2 cellular contexts compared by ENCODE assay signal in the genomic region with DNA sequence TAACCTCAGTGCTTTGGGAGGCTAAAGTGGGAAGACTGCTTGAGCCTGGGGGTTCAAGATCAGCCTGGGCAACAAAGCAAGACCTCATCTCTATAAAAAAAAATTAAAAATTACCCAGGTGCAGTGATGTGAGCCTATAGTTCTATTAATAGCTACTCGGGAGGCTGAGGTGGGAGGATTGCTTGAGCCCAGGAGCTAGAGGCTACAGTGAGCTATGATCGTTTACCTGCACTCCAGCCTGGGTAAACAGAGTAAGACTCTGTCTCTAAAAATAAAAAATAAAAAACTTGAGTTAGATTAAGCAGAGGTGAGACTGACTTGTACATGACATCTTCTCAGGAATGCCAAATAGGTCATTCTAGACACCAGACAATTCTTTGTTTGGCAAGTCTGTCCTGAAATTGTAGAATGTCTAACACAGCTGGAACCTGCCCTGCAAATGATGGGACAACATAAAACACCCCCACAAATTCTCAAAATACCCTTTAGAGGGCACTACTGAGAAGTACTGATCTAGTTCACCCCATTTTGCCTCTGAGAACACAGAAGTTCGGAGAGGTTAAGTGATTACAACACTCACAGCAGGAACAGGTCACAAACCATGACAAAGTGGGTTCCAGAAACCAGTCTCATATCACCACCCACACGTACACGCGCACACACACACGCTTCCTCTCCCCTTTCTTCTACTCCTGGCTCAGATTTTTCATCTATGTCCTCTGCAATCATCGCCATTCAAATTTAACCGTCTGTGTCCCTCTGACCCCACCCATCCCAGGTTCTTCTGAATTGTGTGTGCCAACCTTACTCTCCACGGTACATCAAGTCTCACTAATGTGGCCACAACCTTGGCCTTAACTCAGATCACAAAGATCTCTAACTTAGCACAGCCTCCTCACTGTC.
TF ChIP-seq lines count a peak whose summit lies in the region.

No MANE protein-coding gene starts in this region.

TF ChIP-seq in PFSK-1, 5 proteins besides CTCF, POLR2A, EP300 and RAD21 (continued from another document):
- TF ChIP-seq, protein P1, sequence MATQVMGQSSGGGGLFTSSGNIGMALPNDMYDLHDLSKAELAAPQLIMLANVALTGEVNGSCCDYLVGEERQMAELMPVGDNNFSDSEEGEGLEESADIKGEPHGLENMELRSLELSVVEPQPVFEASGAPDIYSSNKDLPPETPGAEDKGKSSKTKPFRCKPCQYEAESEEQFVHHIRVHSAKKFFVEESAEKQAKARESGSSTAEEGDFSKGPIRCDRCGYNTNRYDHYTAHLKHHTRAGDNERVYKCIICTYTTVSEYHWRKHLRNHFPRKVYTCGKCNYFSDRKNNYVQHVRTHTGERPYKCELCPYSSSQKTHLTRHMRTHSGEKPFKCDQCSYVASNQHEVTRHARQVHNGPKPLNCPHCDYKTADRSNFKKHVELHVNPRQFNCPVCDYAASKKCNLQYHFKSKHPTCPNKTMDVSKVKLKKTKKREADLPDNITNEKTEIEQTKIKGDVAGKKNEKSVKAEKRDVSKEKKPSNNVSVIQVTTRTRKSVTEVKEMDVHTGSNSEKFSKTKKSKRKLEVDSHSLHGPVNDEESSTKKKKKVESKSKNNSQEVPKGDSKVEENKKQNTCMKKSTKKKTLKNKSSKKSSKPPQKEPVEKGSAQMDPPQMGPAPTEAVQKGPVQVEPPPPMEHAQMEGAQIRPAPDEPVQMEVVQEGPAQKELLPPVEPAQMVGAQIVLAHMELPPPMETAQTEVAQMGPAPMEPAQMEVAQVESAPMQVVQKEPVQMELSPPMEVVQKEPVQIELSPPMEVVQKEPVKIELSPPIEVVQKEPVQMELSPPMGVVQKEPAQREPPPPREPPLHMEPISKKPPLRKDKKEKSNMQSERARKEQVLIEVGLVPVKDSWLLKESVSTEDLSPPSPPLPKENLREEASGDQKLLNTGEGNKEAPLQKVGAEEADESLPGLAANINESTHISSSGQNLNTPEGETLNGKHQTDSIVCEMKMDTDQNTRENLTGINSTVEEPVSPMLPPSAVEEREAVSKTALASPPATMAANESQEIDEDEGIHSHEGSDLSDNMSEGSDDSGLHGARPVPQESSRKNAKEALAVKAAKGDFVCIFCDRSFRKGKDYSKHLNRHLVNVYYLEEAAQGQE (IDR thresholded peaks at IDR 0.05; ENCODE audit: insufficient read depth in 1 of 2, low read depth in 2 of 2, low read length in 2 of 2), result no peak
TF ChIP-seq in PFSK-1: peak in this region for 1.

TF ChIP-seq in HepG2, 621 proteins besides CTCF, POLR2A, EP300 and RAD21 (continued from another document and continues in another):
- TF ChIP-seq SAP130 (CRISPR knock-in tag; IDR thresholded peaks at IDR 0.05; ENCODE audit: low read depth), result no peak
- TF ChIP-seq ZNF567 (CRISPR knock-in tag; IDR thresholded peaks at IDR 0.05; ENCODE audit: borderline replicate concordance), result 0 out of 2 replicates have a peak, but pooled peaks have one; percentile 14
- TF ChIP-seq HMG20B (CRISPR knock-in tag; conservative IDR thresholded peaks at IDR 0.05), result no peak
- TF ChIP-seq, protein P2, sequence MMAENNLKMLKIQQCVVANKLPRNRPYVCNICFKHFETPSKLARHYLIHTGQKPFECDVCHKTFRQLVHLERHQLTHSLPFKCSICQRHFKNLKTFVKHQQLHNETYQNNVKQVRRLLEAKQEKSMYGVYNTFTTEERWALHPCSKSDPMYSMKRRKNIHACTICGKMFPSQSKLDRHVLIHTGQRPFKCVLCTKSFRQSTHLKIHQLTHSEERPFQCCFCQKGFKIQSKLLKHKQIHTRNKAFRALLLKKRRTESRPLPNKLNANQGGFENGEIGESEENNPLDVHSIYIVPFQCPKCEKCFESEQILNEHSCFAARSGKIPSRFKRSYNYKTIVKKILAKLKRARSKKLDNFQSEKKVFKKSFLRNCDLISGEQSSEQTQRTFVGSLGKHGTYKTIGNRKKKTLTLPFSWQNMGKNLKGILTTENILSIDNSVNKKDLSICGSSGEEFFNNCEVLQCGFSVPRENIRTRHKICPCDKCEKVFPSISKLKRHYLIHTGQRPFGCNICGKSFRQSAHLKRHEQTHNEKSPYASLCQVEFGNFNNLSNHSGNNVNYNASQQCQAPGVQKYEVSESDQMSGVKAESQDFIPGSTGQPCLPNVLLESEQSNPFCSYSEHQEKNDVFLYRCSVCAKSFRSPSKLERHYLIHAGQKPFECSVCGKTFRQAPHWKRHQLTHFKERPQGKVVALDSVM (CRISPR knock-in tag; IDR thresholded peaks at IDR 0.05), result peak; percentile 96
- 0 out of 2 replicates have a peak, but pooled peaks have one; percentile 63 for TF ChIP-seq ZNF556 (CRISPR knock-in tag; IDR thresholded peaks at IDR 0.05; ENCODE audit: borderline replicate concordance)
- TF ChIP-seq SMC3 (IDR thresholded peaks at IDR 0.05; ENCODE audit: low read length), result peak; percentile 46; the same call in 1 of the 2 replicates
- TF ChIP-seq JUN (CRISPR knock-in tag; IDR thresholded peaks at IDR 0.05), result no peak
- TF ChIP-seq, protein P3, sequence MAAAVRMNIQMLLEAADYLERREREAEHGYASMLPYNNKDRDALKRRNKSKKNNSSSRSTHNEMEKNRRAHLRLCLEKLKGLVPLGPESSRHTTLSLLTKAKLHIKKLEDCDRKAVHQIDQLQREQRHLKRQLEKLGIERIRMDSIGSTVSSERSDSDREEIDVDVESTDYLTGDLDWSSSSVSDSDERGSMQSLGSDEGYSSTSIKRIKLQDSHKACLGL (CRISPR knock-in tag; IDR thresholded peaks at IDR 0.05), result no peak
- no peak for TF ChIP-seq HNRNPH1 (optimal IDR thresholded peaks at IDR 0.05; ENCODE audit: low read depth, low read length)
- no peak for TF ChIP-seq ASH2L (IDR thresholded peaks at IDR 0.05; ENCODE audit: insufficient read length, low read depth, low read length)
- no peak for TF ChIP-seq ZNF234 (CRISPR knock-in tag; conservative IDR thresholded peaks at IDR 0.05)
- TF ChIP-seq ZNF772 (CRISPR knock-in tag; IDR thresholded peaks at IDR 0.05), result no peak
- TF ChIP-seq ZNF331 (CRISPR knock-in tag; IDR thresholded peaks at IDR 0.05), result 0 out of 2 replicates have a peak, but pooled peaks have one; percentile 10
- no peak for TF ChIP-seq ZNF83 (CRISPR knock-in tag; IDR thresholded peaks at IDR 0.05; ENCODE audit: borderline replicate concordance)
- no peak for TF ChIP-seq MTF1 (CRISPR knock-in tag; IDR thresholded peaks at IDR 0.05)
- TF ChIP-seq, protein P4, sequence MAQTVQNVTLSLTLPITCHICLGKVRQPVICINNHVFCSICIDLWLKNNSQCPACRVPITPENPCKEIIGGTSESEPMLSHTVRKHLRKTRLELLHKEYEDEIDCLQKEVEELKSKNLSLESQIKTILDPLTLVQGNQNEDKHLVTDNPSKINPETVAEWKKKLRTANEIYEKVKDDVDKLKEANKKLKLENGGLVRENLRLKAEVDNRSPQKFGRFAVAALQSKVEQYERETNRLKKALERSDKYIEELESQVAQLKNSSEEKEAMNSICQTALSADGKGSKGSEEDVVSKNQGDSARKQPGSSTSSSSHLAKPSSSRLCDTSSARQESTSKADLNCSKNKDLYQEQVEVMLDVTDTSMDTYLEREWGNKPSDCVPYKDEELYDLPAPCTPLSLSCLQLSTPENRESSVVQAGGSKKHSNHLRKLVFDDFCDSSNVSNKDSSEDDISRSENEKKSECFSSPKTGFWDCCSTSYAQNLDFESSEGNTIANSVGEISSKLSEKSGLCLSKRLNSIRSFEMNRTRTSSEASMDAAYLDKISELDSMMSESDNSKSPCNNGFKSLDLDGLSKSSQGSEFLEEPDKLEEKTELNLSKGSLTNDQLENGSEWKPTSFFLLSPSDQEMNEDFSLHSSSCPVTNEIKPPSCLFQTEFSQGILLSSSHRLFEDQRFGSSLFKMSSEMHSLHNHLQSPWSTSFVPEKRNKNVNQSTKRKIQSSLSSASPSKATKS (CRISPR knock-in tag; IDR thresholded peaks at IDR 0.05), result no peak
- TF ChIP-seq ZBTB38 (CRISPR knock-in tag; IDR thresholded peaks at IDR 0.05), result 0 out of 2 replicates have a peak, but pooled peaks have one; percentile 49
- no peak for TF ChIP-seq RBFOX2 (IDR thresholded peaks at IDR 0.05; ENCODE audit: low read depth, low read length)
- peak; percentile 84 for TF ChIP-seq ZNF740 (CRISPR knock-in tag; IDR thresholded peaks at IDR 0.05)
- TF ChIP-seq ETV6 (CRISPR knock-in tag; conservative IDR thresholded peaks at IDR 0.05), result no peak
- no peak for TF ChIP-seq ZBED4 (CRISPR knock-in tag; IDR thresholded peaks at IDR 0.05; ENCODE audit: borderline replicate concordance)
- no peak for TF ChIP-seq RARA (CRISPR knock-in tag; IDR thresholded peaks at IDR 0.05)
- no peak for TF ChIP-seq ZNF224 (CRISPR knock-in tag; IDR thresholded peaks at IDR 0.05)
- no peak for TF ChIP-seq PTBP1 (IDR thresholded peaks at IDR 0.05; ENCODE audit: low read depth, low read length, poor library complexity, severe bottlenecking)
- TF ChIP-seq ZFY (CRISPR knock-in tag; IDR thresholded peaks at IDR 0.05), result peak; percentile 44; the same call in 1 of the 2 replicates
- TF ChIP-seq, protein P5, sequence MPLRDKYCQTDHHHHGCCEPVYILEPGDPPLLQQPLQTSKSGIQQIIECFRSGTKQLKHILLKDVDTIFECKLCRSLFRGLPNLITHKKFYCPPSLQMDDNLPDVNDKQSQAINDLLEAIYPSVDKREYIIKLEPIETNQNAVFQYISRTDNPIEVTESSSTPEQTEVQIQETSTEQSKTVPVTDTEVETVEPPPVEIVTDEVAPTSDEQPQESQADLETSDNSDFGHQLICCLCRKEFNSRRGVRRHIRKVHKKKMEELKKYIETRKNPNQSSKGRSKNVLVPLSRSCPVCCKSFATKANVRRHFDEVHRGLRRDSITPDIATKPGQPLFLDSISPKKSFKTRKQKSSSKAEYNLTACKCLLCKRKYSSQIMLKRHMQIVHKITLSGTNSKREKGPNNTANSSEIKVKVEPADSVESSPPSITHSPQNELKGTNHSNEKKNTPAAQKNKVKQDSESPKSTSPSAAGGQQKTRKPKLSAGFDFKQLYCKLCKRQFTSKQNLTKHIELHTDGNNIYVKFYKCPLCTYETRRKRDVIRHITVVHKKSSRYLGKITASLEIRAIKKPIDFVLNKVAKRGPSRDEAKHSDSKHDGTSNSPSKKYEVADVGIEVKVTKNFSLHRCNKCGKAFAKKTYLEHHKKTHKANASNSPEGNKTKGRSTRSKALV (CRISPR knock-in tag; IDR thresholded peaks at IDR 0.05), result no peak
- 0 out of 2 replicates have a peak, but pooled peaks have one; percentile 18 for TF ChIP-seq ZNF629 (CRISPR knock-in tag; conservative IDR thresholded peaks at IDR 0.05)
- TF ChIP-seq ZMAT5 (CRISPR knock-in tag; IDR thresholded peaks at IDR 0.05; ENCODE audit: borderline replicate concordance, low read depth), result no peak
- TF ChIP-seq ZBTB7B (CRISPR knock-in tag; IDR thresholded peaks at IDR 0.05), result no peak
- TF ChIP-seq, protein P6, sequence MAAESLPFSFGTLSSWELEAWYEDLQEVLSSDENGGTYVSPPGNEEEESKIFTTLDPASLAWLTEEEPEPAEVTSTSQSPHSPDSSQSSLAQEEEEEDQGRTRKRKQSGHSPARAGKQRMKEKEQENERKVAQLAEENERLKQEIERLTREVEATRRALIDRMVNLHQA (CRISPR knock-in tag; IDR thresholded peaks at IDR 0.05), result no peak
- no peak for TF ChIP-seq RCOR2 (CRISPR knock-in tag; IDR thresholded peaks at IDR 0.05)
- TF ChIP-seq SOX6 (IDR thresholded peaks at IDR 0.05), result no peak
- 0 out of 2 replicates have a peak, but pooled peaks have one; percentile 26 for TF ChIP-seq SOX6 (CRISPR knock-in tag; IDR thresholded peaks at IDR 0.05)
- TF ChIP-seq STAG1 (CRISPR knock-in tag; IDR thresholded peaks at IDR 0.05), result peak; percentile 46
- TF ChIP-seq POLR2G (IDR thresholded peaks at IDR 0.05; ENCODE audit: low read depth, low read length), result no peak
- 0 out of 2 replicates have a peak, but pooled peaks have one; percentile 16 for TF ChIP-seq TGIF2 (CRISPR knock-in tag; IDR thresholded peaks at IDR 0.05)
- TF ChIP-seq, protein P7, sequence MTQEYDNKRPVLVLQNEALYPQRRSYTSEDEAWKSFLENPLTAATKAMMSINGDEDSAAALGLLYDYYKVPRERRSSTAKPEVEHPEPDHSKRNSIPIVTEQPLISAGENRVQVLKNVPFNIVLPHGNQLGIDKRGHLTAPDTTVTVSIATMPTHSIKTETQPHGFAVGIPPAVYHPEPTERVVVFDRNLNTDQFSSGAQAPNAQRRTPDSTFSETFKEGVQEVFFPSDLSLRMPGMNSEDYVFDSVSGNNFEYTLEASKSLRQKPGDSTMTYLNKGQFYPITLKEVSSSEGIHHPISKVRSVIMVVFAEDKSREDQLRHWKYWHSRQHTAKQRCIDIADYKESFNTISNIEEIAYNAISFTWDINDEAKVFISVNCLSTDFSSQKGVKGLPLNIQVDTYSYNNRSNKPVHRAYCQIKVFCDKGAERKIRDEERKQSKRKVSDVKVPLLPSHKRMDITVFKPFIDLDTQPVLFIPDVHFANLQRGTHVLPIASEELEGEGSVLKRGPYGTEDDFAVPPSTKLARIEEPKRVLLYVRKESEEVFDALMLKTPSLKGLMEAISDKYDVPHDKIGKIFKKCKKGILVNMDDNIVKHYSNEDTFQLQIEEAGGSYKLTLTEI (CRISPR knock-in tag; conservative IDR thresholded peaks at IDR 0.05), result no peak
